Comparison of ENCODE assay signal across 12 cellular contexts in the genomic region with DNA sequence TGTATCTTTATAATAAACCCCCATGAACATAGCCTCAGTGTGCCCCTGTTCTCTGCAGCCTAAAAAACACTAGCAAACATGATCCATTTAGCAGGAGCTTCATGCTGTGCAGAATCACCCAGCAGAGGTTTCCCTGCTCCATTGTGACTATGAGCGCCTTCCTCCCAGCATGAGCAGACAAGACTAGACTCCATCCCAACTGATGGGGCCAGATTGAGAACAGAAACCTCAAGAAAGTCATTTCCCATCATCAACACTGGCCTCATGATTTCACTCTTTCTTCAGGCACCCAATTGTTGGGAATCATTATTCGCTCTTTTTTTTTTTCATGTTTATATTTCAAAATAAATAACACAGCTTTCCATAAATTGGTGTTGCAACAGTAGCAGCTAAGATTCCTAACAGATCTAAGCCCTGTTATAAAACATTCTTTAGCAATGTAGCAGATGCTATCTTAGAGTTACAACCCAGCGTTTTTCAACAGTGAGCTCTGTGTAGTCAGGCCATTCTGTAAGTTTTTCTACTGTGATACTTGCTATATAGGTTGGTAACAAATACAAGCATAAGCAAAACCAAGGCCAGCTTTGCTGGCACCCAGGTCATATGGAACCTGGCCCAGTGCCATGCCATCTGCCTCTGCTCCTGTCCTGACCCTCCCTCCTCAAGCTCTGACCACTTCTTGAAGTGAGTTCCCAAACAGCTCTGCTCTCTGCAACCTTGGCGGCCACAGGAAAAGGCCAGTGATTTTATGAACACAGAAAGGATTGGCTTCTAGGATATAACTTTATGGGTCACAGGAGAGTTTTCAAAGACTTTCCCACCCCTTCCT. TPM values are rescaled to one million over a fixed set of nuclear protein-coding genes. Genes with fewer than 3 reads are reported as not detected.
A peak's percentile ranks its signal among the peaks of the same experiment; 100 is the strongest.
DNase-seq lines count a peak whose midpoint lies in the region; TF ChIP-seq lines count a peak whose summit lies in the region.
"Had no signal": no experiment of that assay in that cellular context is flagged by ENCODE, and none has a peak within 500 bp of the region (broad histone marks: within the 10 kb centered on the region; RNA-seq: fewer than 3 reads in every experiment).

No MANE protein-coding gene starts in this region.

- H3K27me3 ChIP-seq in spleen (replicated peaks in 1 of 7): no peaks in the 10 kb centered on the region
- H3K27me3 ChIP-seq: body of pancreas, foreskin keratinocyte had no signal

- WGBS in spleen, 5 donors: 78 to 87% (median 81%) methylated on average over 4 of the region's 4 CpGs

- peaks cover 0 to 32% (median 3%) of the 10 kb centered on the region in 6 donors for H3K36me3 ChIP-seq in spleen

- peak; percentile 15 for DNase-seq in NCI-H2029 (lab: John Stamatoyannopoulos, UW)
- DNase-seq in NCI-H2029 treated with DMSO at 0.1 percent for 48 hours (lab: John Stamatoyannopoulos, UW): no peak
- peak; percentile 29 for DNase-seq in NCI-H524 treated with DMSO at 0.1 percent for 48 hours (lab: John Stamatoyannopoulos, UW)
- DNase-seq in fibroblast of pulmonary artery (ENCODE audit: low read depth): peak; percentile 36
- DNase-seq in spleen: no peak
- DNase-seq in NAMALWA (ENCODE audit: low spot score): no peak
- no peak for DNase-seq in activated CD4-positive, alpha-beta T cell treated with anti-CD3 and anti-CD28 coated beads for 4 hours
- no peak for DNase-seq in AML-193 (lab: John Stamatoyannopoulos, UW)
- DNase-seq: body of pancreas, foreskin keratinocyte, H9, T-helper 9 cell had no signal

- peak overlapping the region in 5 of 8 donors; percentile 6 to 92 (median 63) for H3K27ac ChIP-seq in spleen
- H3K27ac ChIP-seq: body of pancreas, foreskin keratinocyte had no signal

- TF ChIP-seq POLR2A in spleen (IDR thresholded peaks at IDR 0.05): no peak

- peaks cover 40 to 100% (median 82%) of the 10 kb centered on the region in 6 donors for H3K4me1 ChIP-seq in spleen

- intact Hi-C loops in spleen (cut with DNase I; ENCODE audit: low total_unique reads): no loop called here

- H3K9me3 ChIP-seq in spleen: no peaks in the 10 kb centered on the region
- H3K9me3 ChIP-seq: body of pancreas had no signal

- TF ChIP-seq CTCF in fibroblast of pulmonary artery (IDR thresholded peaks at IDR 0.05; ENCODE audit: low read length, missing control alignments) (no peak), spleen (IDR thresholded peaks at IDR 0.05 in 8 of 11, conservative IDR thresholded peaks at IDR 0.05 in 3 of 11) (no peak)

- H3K4me3 ChIP-seq in fibroblast of pulmonary artery (replicated peaks; ENCODE audit: low read depth, low read length) (no peak overlapping the region), spleen (no peak overlapping the region)
- H3K4me3 ChIP-seq: body of pancreas had no signal

RNA-seq across cellular contexts. Expression of a gene that starts 13.0 kb away (rescaled TPM):
- 10 to 100 TPM; 27.8 to 40.8 (median 37.7) TPM for total RNA-seq in spleen
- 10 to 100 TPM; 11.0 to 27.9 (median 21.9) TPM for polyA plus RNA-seq in spleen

RNA-seq across cellular contexts. Expression of a gene that starts 39.1 kb away (rescaled TPM):
- 10 to 100 TPM; 13.8 to 26.9 (median 18.1) TPM for total RNA-seq in spleen
- 10 to 100 TPM; 37.6 to 53.0 (median 50.7) TPM for polyA plus RNA-seq in spleen

Comparison
In these comparisons a context has a peak if more than half of its experiments do, and no peak if none do; other contexts are left out.
1. DNase-seq: peak in NCI-H2029 (single experiment), NCI-H524 treated with DMSO at 0.1 percent for 48 hours (single experiment) and fibroblast of pulmonary artery (single experiment); none in NCI-H2029 treated with DMSO at 0.1 percent for 48 hours (single experiment), spleen (single experiment), NAMALWA (single experiment), activated CD4-positive, alpha-beta T cell treated with anti-CD3 and anti-CD28 coated beads for 4 hours (0 of 2) and AML-193 (0 of 2).